8 cellular contexts compared by ENCODE assay signal in genomic region chr4:81470456-81471327, GRCh38. TPM values are rescaled to one million over a fixed set of nuclear protein-coding genes. Genes with fewer than 3 reads are reported as not detected.
DNase-seq lines count a peak whose midpoint lies in the region; ATAC-seq and TF ChIP-seq lines count a peak whose summit lies in the region.

No MANE protein-coding gene starts in this region.

- no peaks in the 10 kb centered on the region for H3K9me3 ChIP-seq in breast epithelium

- H3K4me1 Mint-ChIP-seq in T-helper 2 cell treated with Interferon-gamma antibody and Interleukin-4, amounts not matched to agents 5 μg/mL and 100 μg/mL, for 36 hours (ENCODE audit: low read depth), result peaks cover 22% of the 10 kb centered on the region

- no peaks in the 10 kb centered on the region for H3K27me3 ChIP-seq in breast epithelium

- H3K36me3 ChIP-seq in breast epithelium, result no peaks in the 10 kb centered on the region

- H3K36me3 Mint-ChIP-seq in T-helper 2 cell treated with Interferon-gamma antibody and Interleukin-4, amounts not matched to agents 5 μg/mL and 100 μg/mL, for 36 hours (ENCODE audit: low read depth), result no peaks in the 10 kb centered on the region

- peaks cover 0 to 20% of the 10 kb centered on the region in 2 donors for H3K4me1 ChIP-seq in breast epithelium

- H3K4me3 Mint-ChIP-seq in T-helper 2 cell treated with Interferon-gamma antibody and Interleukin-4, amounts not matched to agents 5 μg/mL and 100 μg/mL, for 36 hours, result peak overlapping the region; percentile 86

- H3K27ac ChIP-seq in breast epithelium, result peak overlapping the region; percentile 92 to 94

- no peak for TF ChIP-seq POLR2A in breast epithelium (IDR thresholded peaks at IDR 0.05)

- H3K9me3 Mint-ChIP-seq in T-helper 2 cell treated with Interferon-gamma antibody and Interleukin-4, amounts not matched to agents 5 μg/mL and 100 μg/mL, for 36 hours, result no peaks in the 10 kb centered on the region

- no peak for TF ChIP-seq CTCF in breast epithelium (IDR thresholded peaks at IDR 0.05)

- H3K27me3 Mint-ChIP-seq in T-helper 2 cell treated with Interferon-gamma antibody and Interleukin-4, amounts not matched to agents 5 μg/mL and 100 μg/mL, for 36 hours (ENCODE audit: low read depth), result peaks cover 36% of the 10 kb centered on the region

- DNase-seq in NCI-H524 (lab: John Stamatoyannopoulos, UW), result peak; percentile 26 to 61
- DNase-seq in NCI-H524 treated with DMSO at 0.1 percent for 48 hours (lab: John Stamatoyannopoulos, UW), result no peak
- DNase-seq in T-helper 2 cell treated with Interferon-gamma antibody and Interleukin-4, amounts not matched to agents 5 μg/mL and 100 μg/mL, for 36 hours (ENCODE audit: low spot score), result peak; percentile 9
- peak in 1 of 2 donors; percentile 37 for DNase-seq in breast epithelium (ENCODE audit: low spot score in 2 of 2)
- peak; percentile 14 for DNase-seq in iPS-NIHi11 (ENCODE audit: low spot score)
- DNase-seq in sciatic nerve (ENCODE audit: low spot score), result peak; percentile 67

- peak; percentile 74 for ATAC-seq in sciatic nerve
- no peak for ATAC-seq in GM19397 (IDR thresholded peaks at IDR 0.05; ENCODE audit: unreplicated experiment)
- ATAC-seq in GM18517 (IDR thresholded peaks at IDR 0.05; ENCODE audit: unreplicated experiment), result no peak

- peak overlapping the region; percentile 81 to 95 (median 85) for H3K4me3 ChIP-seq in breast epithelium

- intact Hi-C loops in breast epithelium (cut with DNase I; ENCODE audit: low total_unique reads), result loop anchor here (10.0 kb wide), 1 partner anchor 374 kb away; no protein-coding TSS in a partner anchor
- intact Hi-C loops in sciatic nerve (cut with DNase I), result no loop called here

- H3K27ac Mint-ChIP-seq in T-helper 2 cell treated with Interferon-gamma antibody and Interleukin-4, amounts not matched to agents 5 μg/mL and 100 μg/mL, for 36 hours, result peak overlapping the region; percentile 60

RNA-seq across cellular contexts. Expression of gene RASGEF1B, which starts 1.0 kb away (rescaled TPM):
- 10 to 100 TPM; 16.4 to 45.8 (median 25.0) TPM for total RNA-seq in breast epithelium
- 27.0 TPM for total RNA-seq in sciatic nerve
